ENCODE assay signal across 8 cellular contexts in the genomic region with DNA sequence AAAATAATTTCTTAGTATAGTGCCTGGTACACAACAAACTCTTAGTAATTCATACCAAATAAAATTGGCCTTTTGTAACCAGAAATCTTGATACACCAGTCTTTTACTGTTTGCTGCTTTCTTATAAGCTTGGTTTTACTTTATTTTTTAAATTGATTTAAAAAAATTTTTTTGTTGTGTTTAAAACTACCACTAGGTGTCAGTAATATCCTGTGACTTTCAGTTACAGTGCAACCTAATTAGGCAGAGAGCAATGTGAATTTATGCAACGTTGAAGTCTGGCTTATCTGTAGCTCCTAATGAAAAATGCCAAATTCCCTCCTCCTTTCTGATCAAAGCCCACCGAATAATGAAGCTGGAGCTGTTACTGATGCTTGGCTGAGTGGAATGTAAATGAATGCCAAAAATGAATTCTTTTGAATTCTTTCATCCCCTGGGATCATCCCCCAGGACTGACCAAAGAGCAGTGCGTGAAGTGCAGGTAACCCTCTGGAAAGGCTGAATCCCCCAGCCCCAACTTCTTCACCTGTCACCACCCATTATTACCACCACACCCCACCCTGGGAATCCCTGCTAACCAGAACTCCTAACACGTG. TPM values are rescaled to one million over a fixed set of nuclear protein-coding genes. Genes with fewer than 3 reads are reported as not detected.
DNase-seq lines count a peak whose midpoint lies in the region; ATAC-seq, FAIRE-seq and TF ChIP-seq lines count a peak whose summit lies in the region.

No MANE protein-coding gene starts in this region.

- H3K27me3 Mint-ChIP-seq in activated naive CD8-positive, alpha-beta T cell = no peaks in the 10 kb centered on the region
- no peaks in the 10 kb centered on the region for H3K27me3 Mint-ChIP-seq in activated naive CD8-positive, alpha-beta T cell treated with anti-CD3 and anti-CD28 coated beads for 36 hours

- H3K4me1 Mint-ChIP-seq in activated naive CD8-positive, alpha-beta T cell (ENCODE audit: low read depth) = peaks cover 29% of the 10 kb centered on the region
- peaks cover 25% of the 10 kb centered on the region for H3K4me1 Mint-ChIP-seq in activated naive CD8-positive, alpha-beta T cell treated with anti-CD3 and anti-CD28 coated beads for 36 hours

- H3K4me3 Mint-ChIP-seq in activated naive CD8-positive, alpha-beta T cell = no peak overlapping the region
- no peak overlapping the region for H3K4me3 Mint-ChIP-seq in activated naive CD8-positive, alpha-beta T cell treated with anti-CD3 and anti-CD28 coated beads for 36 hours

- H3K27ac ChIP-seq in ascending aorta (no peak overlapping the region), kidney (ENCODE audit: low read depth in 2 of 2, low read length in 2 of 2) (no peak overlapping the region)

- no peak for DNase-seq in activated naive CD8-positive, alpha-beta T cell treated with anti-CD3 and anti-CD28 coated beads for 36 hours
- DNase-seq in NCI-H2081 (lab: John Stamatoyannopoulos, UW) (peak; percentile 16 to 49), ascending aorta (ENCODE audit: low spot score in 2 of 2) (no peak), kidney (no peak)
- DNase-seq in activated naive CD4-positive, alpha-beta T cell treated with anti-CD3 and anti-CD28 coated beads, Interleukin-2, amount 50 U/mL, for 16 hours = no peak

- H3K9me3 ChIP-seq in ascending aorta = no peaks in the 10 kb centered on the region
- no peaks in the 10 kb centered on the region for H3K9me3 ChIP-seq in kidney (ENCODE audit: control insufficient read depth in 1 of 2, low read length in 2 of 2)

- TF ChIP-seq CTCF in ascending aorta (IDR thresholded peaks at IDR 0.05) (peak; percentile 45 to 67 (median 56)), kidney (IDR thresholded peaks at IDR 0.05; ENCODE audit: borderline replicate concordance, extremely low read depth, insufficient read depth) (peak; percentile 36)

- H3K36me3 ChIP-seq in ascending aorta (peaks cover 0 to 12% of the 10 kb centered on the region in 2 donors), kidney (ENCODE audit: control insufficient read depth in 1 of 2, insufficient read depth in 2 of 2, low read length in 2 of 2) (peaks cover 2 to 9% of the 10 kb centered on the region in 2 donors)

- peak overlapping the region; percentile 41 for H3K27ac Mint-ChIP-seq in activated naive CD8-positive, alpha-beta T cell
- no peak overlapping the region for H3K27ac Mint-ChIP-seq in activated naive CD8-positive, alpha-beta T cell treated with anti-CD3 and anti-CD28 coated beads for 36 hours

- H3K36me3 Mint-ChIP-seq in activated naive CD8-positive, alpha-beta T cell = peaks cover 2% of the 10 kb centered on the region
- peaks cover 9% of the 10 kb centered on the region for H3K36me3 Mint-ChIP-seq in activated naive CD8-positive, alpha-beta T cell treated with anti-CD3 and anti-CD28 coated beads for 36 hours

- peak; percentile 95 for FAIRE-seq in kidney (lab: Jason Lieb, UNC)

- H3K9ac ChIP-seq in kidney (ENCODE audit: low read length in 2 of 2) = no peak overlapping the region

- intact Hi-C loops in ascending aorta (cut with DNase I) = loop anchor here (2.0 to 5.0 kb wide), 7 partner anchors 94 to 605 kb away; a partner anchor contains a TSS
- intact Hi-C loops in kidney (cut with DNase I) = no loop called here

- H3K4me3 ChIP-seq in ascending aorta (no peak overlapping the region), kidney (ENCODE audit: low read length in 2 of 2) (no peak overlapping the region)

- peaks cover 4 to 7% of the 10 kb centered on the region in 2 donors for H3K4me1 ChIP-seq in ascending aorta
- H3K4me1 ChIP-seq in kidney (ENCODE audit: control insufficient read depth in 1 of 2, insufficient read depth in 1 of 2, low read depth in 1 of 2, low read length in 2 of 2) = peaks cover 9 to 11% of the 10 kb centered on the region in 2 donors

- H3K9me3 Mint-ChIP-seq in activated naive CD8-positive, alpha-beta T cell (ENCODE audit: low read depth) = no peaks in the 10 kb centered on the region
- no peaks in the 10 kb centered on the region for H3K9me3 Mint-ChIP-seq in activated naive CD8-positive, alpha-beta T cell treated with anti-CD3 and anti-CD28 coated beads for 36 hours

- H3K27me3 ChIP-seq in ascending aorta = no peaks in the 10 kb centered on the region

- ATAC-seq in HG03097 (IDR thresholded peaks at IDR 0.05; ENCODE audit: low FRiP score, unreplicated experiment) (no peak), HG02623 (IDR thresholded peaks at IDR 0.05; ENCODE audit: unreplicated experiment) (no peak)

RNA-seq across cellular contexts. Expression of a gene that starts 3.8 kb away (rescaled TPM):
- total RNA-seq in activated naive CD8-positive, alpha-beta T cell treated with anti-CD3 and anti-CD28 coated beads for 36 hours = 10 to 100 TPM; 14.0 to 16.3 TPM
- total RNA-seq in ascending aorta = 6.2 TPM
- total RNA-seq in kidney = 10.5 TPM
- polyA plus RNA-seq in kidney (ENCODE audit: insufficient read depth, low read depth, low replicate concordance) = 2.0 TPM

Comparison
In these comparisons a context has a peak if more than half of its experiments do, and no peak if none do; other contexts are left out.
1. DNase-seq: peak in NCI-H2081 (2 of 2); none in activated naive CD8-positive, alpha-beta T cell treated with anti-CD3 and anti-CD28 coated beads for 36 hours (single experiment), ascending aorta (0 of 2), kidney (single experiment) and activated naive CD4-positive, alpha-beta T cell treated with anti-CD3 and anti-CD28 coated beads, Interleukin-2, amount 50 U/mL, for 16 hours (single experiment).